17 cellular contexts compared by ENCODE assay signal in genomic region chr7:41760293-41760692, GRCh38. TPM values are rescaled to one million over a fixed set of nuclear protein-coding genes. Genes with fewer than 3 reads are reported as not detected.
"Had no signal": no experiment of that assay in that cellular context is flagged by ENCODE, and none has a peak within 500 bp of the region (broad histone marks: within the 10 kb centered on the region; RNA-seq: fewer than 3 reads in every experiment).

No MANE protein-coding gene starts in this region.

- H3K4me3 ChIP-seq: adrenal gland, cardiac muscle cell, left lung, tibial artery, vagina had no signal

- H3K27ac Mint-ChIP-seq: activated CD4-positive, alpha-beta memory T cell treated with anti-CD3 and anti-CD28 coated beads, Interleukin-2, amount 10 ng/mL, durations not matched to agents 7 days and 5 days; activated naive CD4-positive, alpha-beta T cell treated with anti-CD3 and anti-CD28 coated beads, Interleukin-2, amount 50 U/mL, for 24 hours; activated T-cell treated with anti-CD3 and anti-CD28 coated beads, Interleukin-2, amount 50 U/mL, for 24 hours; stimulated activated effector memory CD8-positive, alpha-beta T cell treated with anti-CD3 and anti-CD28 coated beads, Interleukin-12 subunit alpha, Interleukin-12 subunit beta, amount 100 ng/mL, for 72 hours; WTC11 had no signal

- H3K9me3 ChIP-seq: adrenal gland, tibial artery, vagina had no signal

- H3K27me3 Mint-ChIP-seq: activated CD4-positive, alpha-beta memory T cell treated with anti-CD3 and anti-CD28 coated beads, Interleukin-2, amount 10 ng/mL, durations not matched to agents 7 days and 5 days had no signal

- ATAC-seq: esophagus mucosa; left lung; stimulated activated effector memory CD8-positive, alpha-beta T cell treated with anti-CD3 and anti-CD28 coated beads, Interleukin-12 subunit alpha, Interleukin-12 subunit beta, amount 100 ng/mL, for 72 hours; WTC11 had no signal

- DNase-seq: activated CD4-positive, alpha-beta memory T cell treated with anti-CD3 and anti-CD28 coated beads, Interleukin-2, amount 10 ng/mL, durations not matched to agents 7 days and 5 days; activated CD4-positive, alpha-beta T cell treated with anti-CD3 and anti-CD28 coated beads for 4 hours; activated effector memory CD4-positive, alpha-beta T cell treated with Interleukin-2 at 50 U/mL for 16 hours; activated T-cell treated with anti-CD3 and anti-CD28 coated beads, Interleukin-2, amount 50 U/mL, for 24 hours; adrenal gland; left lung; naive B cell; posterior cingulate gyrus; retina; tibial artery had no signal

- H3K36me3 ChIP-seq: adrenal gland, cardiac muscle cell, left lung, tibial artery, vagina had no signal

- H3K4me1 ChIP-seq: adrenal gland, left lung, tibial artery, vagina had no signal

- H3K4me1 Mint-ChIP-seq: activated CD4-positive, alpha-beta memory T cell treated with anti-CD3 and anti-CD28 coated beads, Interleukin-2, amount 10 ng/mL, durations not matched to agents 7 days and 5 days; activated naive CD4-positive, alpha-beta T cell treated with anti-CD3 and anti-CD28 coated beads, Interleukin-2, amount 50 U/mL, for 24 hours; naive B cell; stimulated activated effector memory CD8-positive, alpha-beta T cell treated with anti-CD3 and anti-CD28 coated beads, Interleukin-12 subunit alpha, Interleukin-12 subunit beta, amount 100 ng/mL, for 72 hours had no signal

- H3K36me3 Mint-ChIP-seq: activated naive CD4-positive, alpha-beta T cell treated with anti-CD3 and anti-CD28 coated beads, Interleukin-2, amount 50 U/mL, for 24 hours; stimulated activated effector memory CD8-positive, alpha-beta T cell treated with anti-CD3 and anti-CD28 coated beads, Interleukin-12 subunit alpha, Interleukin-12 subunit beta, amount 100 ng/mL, for 72 hours had no signal

- FAIRE-seq: keratinocyte had no signal

- H3K27ac ChIP-seq: adrenal gland, cardiac muscle cell, left lung, tibial artery, vagina had no signal

- H3K4me3 Mint-ChIP-seq: activated CD4-positive, alpha-beta memory T cell treated with anti-CD3 and anti-CD28 coated beads, Interleukin-2, amount 10 ng/mL, durations not matched to agents 7 days and 5 days; activated naive CD4-positive, alpha-beta T cell treated with anti-CD3 and anti-CD28 coated beads, Interleukin-2, amount 50 U/mL, for 24 hours; activated T-cell treated with anti-CD3 and anti-CD28 coated beads, Interleukin-2, amount 50 U/mL, for 24 hours; naive B cell; stimulated activated effector memory CD8-positive, alpha-beta T cell treated with anti-CD3 and anti-CD28 coated beads, Interleukin-12 subunit alpha, Interleukin-12 subunit beta, amount 100 ng/mL, for 72 hours; WTC11 had no signal

- H3K27me3 ChIP-seq: adrenal gland, cardiac muscle cell, left lung, tibial artery, vagina had no signal

RNA-seq across cellular contexts. Expression of gene INHBA, which starts 57.4 kb away (rescaled TPM):
- total RNA-seq: activated CD4-positive, alpha-beta memory T cell treated with anti-CD3 and anti-CD28 coated beads, Interleukin-2, amount 10 ng/mL, durations not matched to agents 7 days and 5 days had no signal
